In genomic region chr22:36913431-36914382, GRCh38 we compare ENCODE assay signal across 1 cellular context.
TF ChIP-seq lines count a peak whose summit lies in the region.

CSF2RB (plus strand) TSS chr22:36913628; CDS start chr22:36922208, 8,580 bp downstream.

TF ChIP-seq in SK-N-SH, 30 proteins besides CTCF, POLR2A, EP300 and RAD21 (continued from another document):
- TF ChIP-seq RCOR1 (IDR thresholded peaks at IDR 0.05; ENCODE audit: low read length) (no peak), POLR2AphosphoS5 (IDR thresholded peaks at IDR 0.05; ENCODE audit: low read depth, low read length) (no peak), JUND (IDR thresholded peaks at IDR 0.05) (no peak), FOSL2 (IDR thresholded peaks at IDR 0.05; ENCODE audit: borderline replicate concordance, low read depth) (no peak), RXRA (IDR thresholded peaks at IDR 0.05; ENCODE audit: borderline replicate concordance, low read depth) (no peak), YY1 (IDR thresholded peaks at IDR 0.05; ENCODE audit: low read depth) (no peak)
